20 cellular contexts compared by ENCODE assay signal in the genomic region with DNA sequence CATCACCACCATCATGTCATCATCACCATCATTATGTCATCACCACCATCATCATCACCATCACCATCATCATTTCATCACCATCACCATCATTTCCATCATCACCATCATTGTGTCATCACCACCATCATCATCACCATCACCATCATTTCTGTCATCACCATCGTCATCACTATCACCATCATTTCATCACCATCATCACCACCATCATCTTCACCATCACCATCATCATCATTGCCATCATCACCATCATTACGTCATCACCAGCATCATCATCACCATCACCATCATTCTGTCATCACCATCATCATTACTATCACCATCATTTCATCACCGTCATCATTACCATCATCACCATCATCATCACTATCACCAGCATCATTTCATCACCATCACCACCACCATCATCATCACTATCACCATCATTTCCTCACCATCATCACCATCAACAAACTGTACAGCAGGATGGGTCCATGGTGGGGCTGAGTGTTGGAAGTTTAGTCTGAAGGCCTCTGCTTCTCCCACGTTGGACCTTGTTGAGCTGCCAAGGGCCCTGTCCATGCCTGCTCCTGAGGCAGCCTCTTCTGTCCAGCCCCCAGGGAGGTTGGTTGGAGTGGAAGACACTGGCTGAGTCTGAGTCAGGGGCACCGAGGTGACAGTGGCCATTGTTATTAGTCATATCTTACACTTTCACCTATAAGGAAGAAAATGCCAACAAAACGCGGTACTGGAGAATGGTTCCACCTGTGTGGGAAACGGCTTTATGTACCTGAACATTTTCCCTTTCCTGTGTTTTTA.
A peak's percentile ranks its signal among the peaks of the same experiment; 100 is the strongest.
DNase-seq lines count a peak whose midpoint lies in the region; ATAC-seq, FAIRE-seq and TF ChIP-seq lines count a peak whose summit lies in the region.
"Had no signal": no experiment of that assay in that cellular context is flagged by ENCODE, and none has a peak within 500 bp of the region (broad histone marks: within the 10 kb centered on the region; RNA-seq: fewer than 3 reads in every experiment).

No MANE protein-coding gene starts in this region.

- peaks cover 2% of the 10 kb centered on the region for H3K36me3 ChIP-seq in bronchial epithelial cell (ENCODE audit: control insufficient read depth, insufficient read depth, low read length)
- peaks cover 6% of the 10 kb centered on the region for H3K36me3 ChIP-seq in osteoblast (ENCODE audit: insufficient read depth, low read length)
- peaks cover 3% of the 10 kb centered on the region for H3K36me3 ChIP-seq in CD8-positive, alpha-beta T cell (ENCODE audit: insufficient read depth, low read length)
- H3K36me3 ChIP-seq: BE2C, HAP-1 had no signal

- FAIRE-seq in GM12891 (lab: Jason Lieb, UNC), result peak; percentile 75
- peak; percentile 92 for FAIRE-seq in HTR-8/SVneo (lab: Jason Lieb, UNC)
- peak; percentile 99 for FAIRE-seq in bronchial epithelial cell (lab: Jason Lieb, UNC)
- FAIRE-seq: A549 had no signal

- no peak overlapping the region for H3K27ac ChIP-seq in osteoblast (ENCODE audit: low read depth, low read length)
- H3K27ac ChIP-seq in CD8-positive, alpha-beta T cell (ENCODE audit: low read depth, low read length), result no peak overlapping the region
- H3K27ac ChIP-seq: A549, PC-9, SK-N-MC had no signal

- no peak overlapping the region for H3K4me3 ChIP-seq in bronchial epithelial cell (ENCODE audit: low read depth, low read length)
- H3K4me3 ChIP-seq in osteoblast (ENCODE audit: insufficient read depth, low read length), result no peak overlapping the region
- no peak overlapping the region for H3K4me3 ChIP-seq in CD8-positive, alpha-beta T cell (ENCODE audit: low read depth, low read length)
- H3K4me3 ChIP-seq: A549, HAP-1, PC-9, SK-N-MC had no signal

- H3K4me1 ChIP-seq in osteoblast (ENCODE audit: insufficient read depth, low read length), result peaks cover 11% of the 10 kb centered on the region
- H3K4me1 ChIP-seq in CD8-positive, alpha-beta T cell (ENCODE audit: insufficient read depth, low read length), result no peaks in the 10 kb centered on the region
- H3K4me1 ChIP-seq: A549, BE2C, HAP-1 had no signal

- intact Hi-C loops in CD8-positive, alpha-beta T cell (cut with DNase I, micrococcal nuclease), result no loop called here

- no peaks in the 10 kb centered on the region for H3K9me3 ChIP-seq in osteoblast (ENCODE audit: low read depth, low read length)
- no peaks in the 10 kb centered on the region for H3K9me3 ChIP-seq in CD8-positive, alpha-beta T cell (ENCODE audit: low read length)
- H3K9me3 ChIP-seq: A549, BE2C, HAP-1 had no signal

- no peak overlapping the region for H2AFZ ChIP-seq in osteoblast (ENCODE audit: low read length)
- H2AFZ ChIP-seq: PC-9 had no signal

- H3K27me3 Mint-ChIP-seq in CD8-positive, alpha-beta T cell (ENCODE audit: low read depth), result no peaks in the 10 kb centered on the region
- H3K27me3 Mint-ChIP-seq: IgD-negative memory B cell had no signal

- CTCF ChIA-PET in CD8-positive, alpha-beta T cell (lab: Charles Lee), result no interaction called here

- H3K4me3 Mint-ChIP-seq in CD8-positive, alpha-beta T cell, result no peak overlapping the region
- H3K4me3 Mint-ChIP-seq: IgD-negative memory B cell had no signal

- no peak overlapping the region for H3K4me2 ChIP-seq in osteoblast (ENCODE audit: insufficient read depth, low read length)
- H3K4me2 ChIP-seq: A549, PC-9 had no signal

- ATAC-seq in CD8-positive, alpha-beta T cell, result no peak
- no peak for ATAC-seq in HG03196 (IDR thresholded peaks at IDR 0.05; ENCODE audit: unreplicated experiment)
- ATAC-seq: A549 had no signal

- peaks cover 31% of the 10 kb centered on the region for H4K20me1 ChIP-seq in osteoblast (ENCODE audit: insufficient read depth, low read length)

- peaks cover 12% of the 10 kb centered on the region for H3K4me1 Mint-ChIP-seq in CD8-positive, alpha-beta T cell (ENCODE audit: low read depth)

- POLR2A ChIA-PET in CD8-positive, alpha-beta T cell (lab: Charles Lee), result no interaction called here

- no peak for TF ChIP-seq CTCF in bronchial epithelial cell (IDR thresholded peaks at IDR 0.05; ENCODE audit: insufficient read depth, low read length, severe bottlenecking)
- TF ChIP-seq CTCF in osteoblast (IDR thresholded peaks at IDR 0.05; ENCODE audit: extremely low read depth, low read depth, low read length), result no peak
- no peak for TF ChIP-seq CTCF in CD8-positive, alpha-beta T cell (IDR thresholded peaks at IDR 0.05)

- TF ChIP-seq POLR2A in GM12891 (IDR thresholded peaks at IDR 0.05; ENCODE audit: low read depth, low read length), result no peak

- H3K36me3 Mint-ChIP-seq in CD8-positive, alpha-beta T cell, result peaks cover 33% of the 10 kb centered on the region
- H3K36me3 Mint-ChIP-seq: IgD-negative memory B cell had no signal

- H3K79me2 ChIP-seq in osteoblast (ENCODE audit: insufficient read depth, low read length), result peaks cover 3% of the 10 kb centered on the region

- no peak overlapping the region for H3K27ac Mint-ChIP-seq in CD8-positive, alpha-beta T cell
- H3K27ac Mint-ChIP-seq: IgD-negative memory B cell had no signal

- H3K9me3 Mint-ChIP-seq in CD8-positive, alpha-beta T cell, result no peaks in the 10 kb centered on the region
- H3K9me3 Mint-ChIP-seq: IgD-negative memory B cell had no signal

- H3K27me3 ChIP-seq in bronchial epithelial cell (ENCODE audit: control insufficient read depth, insufficient read depth, low read length) (no peaks in the 10 kb centered on the region), osteoblast (ENCODE audit: insufficient read depth, low read length) (no peaks in the 10 kb centered on the region)
- H3K27me3 ChIP-seq in CD8-positive, alpha-beta T cell (ENCODE audit: insufficient read depth, low read length), result no peaks in the 10 kb centered on the region
- H3K27me3 ChIP-seq: BE2C had no signal

- DNase-seq in GM12891 (ENCODE audit: insufficient read length, low spot score), result no peak
- DNase-seq in HTR-8/SVneo (ENCODE audit: insufficient read length, low spot score), result no peak
- DNase-seq in bronchial epithelial cell (ENCODE audit: low read depth), result no peak
- DNase-seq in osteoblast (ENCODE audit: insufficient read length, low spot score, missing footprints), result peak; percentile 10
- no peak for DNase-seq in CD8-positive, alpha-beta T cell
- no peak for DNase-seq in NCI-H2227 treated with DMSO at 0.1 percent for 48 hours (lab: John Stamatoyannopoulos, UW)
- DNase-seq: BE2C, EL, GF-D8, Karpas-422, NCI-H1694 treated with DMSO at 0.1 percent for 48 hours, NCI-H2081 treated with DMSO at 0.1 percent for 48 hours, PC-9, RPMI8226, SHP77 treated with DMSO at 0.1 percent for 48 hours had no signal

TF ChIP-seq in GM12891, 5 proteins besides CTCF, POLR2A, EP300 and RAD21:
- TF ChIP-seq POU2F2 (IDR thresholded peaks at IDR 0.05; ENCODE audit: low read depth, low read length), result no peak
- TF ChIP-seq TAF1 (IDR thresholded peaks at IDR 0.05; ENCODE audit: low read depth, low read length), result no peak
